1 cellular context compared by ENCODE assay signal in the genomic region with DNA sequence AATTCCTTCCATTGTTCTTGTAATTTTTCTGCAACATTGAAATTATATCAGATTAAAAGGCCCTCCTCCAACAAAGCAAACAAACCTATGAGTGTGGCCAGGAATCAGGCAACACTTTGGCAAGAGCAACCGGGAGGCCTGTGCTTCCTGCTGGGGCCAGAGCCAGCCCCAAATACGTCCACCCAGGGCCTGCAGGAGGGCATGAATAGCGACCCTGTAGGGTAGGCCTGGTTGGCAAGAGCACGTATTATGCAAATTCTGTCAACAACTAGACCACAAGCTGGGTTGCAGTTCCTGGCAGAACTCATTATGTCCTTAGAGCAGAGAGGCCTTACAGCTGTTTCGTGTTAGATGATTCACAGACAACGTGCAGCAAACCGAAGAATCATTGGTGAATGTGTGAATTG.
TF ChIP-seq lines count a peak whose summit lies in the region.

No MANE protein-coding gene starts in this region.

TF ChIP-seq in endothelial cell of umbilical vein, 7 proteins besides CTCF, POLR2A, EP300 and RAD21:
- TF ChIP-seq JUN (IDR thresholded peaks at IDR 0.05; ENCODE audit: borderline replicate concordance, insufficient read depth, insufficient read length, low read depth): peak; percentile 19
- peak; percentile 44 for TF ChIP-seq FOS (IDR thresholded peaks at IDR 0.05; ENCODE audit: borderline replicate concordance, insufficient read depth, low read length)
- TF ChIP-seq, protein P1, sequence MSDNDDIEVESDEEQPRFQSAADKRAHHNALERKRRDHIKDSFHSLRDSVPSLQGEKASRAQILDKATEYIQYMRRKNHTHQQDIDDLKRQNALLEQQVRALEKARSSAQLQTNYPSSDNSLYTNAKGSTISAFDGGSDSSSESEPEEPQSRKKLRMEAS (IDR thresholded peaks at IDR 0.05; ENCODE audit: insufficient read depth, insufficient read length): peak; percentile 16
- TF ChIP-seq EZH2 (IDR thresholded peaks at IDR 0.05; ENCODE audit: borderline replicate concordance, low read depth, low read length, severe bottlenecking): no peak
- TF ChIP-seq POLR2AphosphoS5 (IDR thresholded peaks at IDR 0.05; ENCODE audit: insufficient read depth, low read depth, low read length): peak; percentile 81
- TF ChIP-seq MYC (IDR thresholded peaks at IDR 0.05; ENCODE audit: low read depth, low read length): peak; percentile 17
- TF ChIP-seq GATA2 (IDR thresholded peaks at IDR 0.05; ENCODE audit: insufficient read depth, insufficient read length, low read depth, low read length): peak; percentile 47
